ENCODE assay signal across 9 cellular contexts in genomic region chr20:57346477-57346876, GRCh38. TPM values are rescaled to one million over a fixed set of nuclear protein-coding genes. Genes with fewer than 3 reads are reported as not detected.
A peak's percentile ranks its signal among the peaks of the same experiment; 100 is the strongest.
DNase-seq lines count a peak whose midpoint lies in the region; ATAC-seq, FAIRE-seq and TF ChIP-seq lines count a peak whose summit lies in the region.
"Had no signal": no experiment of that assay in that cellular context is flagged by ENCODE, and none has a peak within 500 bp of the region (broad histone marks: within the 10 kb centered on the region; RNA-seq: fewer than 3 reads in every experiment).

No MANE protein-coding gene starts in this region.

- FAIRE-seq in pancreas (lab: Jason Lieb, UNC), result peak; percentile 96
- FAIRE-seq: colon had no signal

- DNase-seq in DMS79 treated with DMSO at 0.1 percent for 48 hours (lab: John Stamatoyannopoulos, UW) (peak; percentile 50), RPMI7951 (ENCODE audit: low read depth) (peak; percentile 74), foreskin keratinocyte (peak; percentile 75 to 89), pancreas (peak; percentile 40 to 86 (median 67)), ureter (ENCODE audit: low spot score) (peak; percentile 74)
- DNase-seq in activated T-helper 1 cell treated with anti-CD3 and anti-CD28 coated beads, Interleukin-2, amount 50 U/mL, for 16 hours (ENCODE audit: low read depth in 1 of 2, low spot score in 1 of 2), result peak; percentile 20 to 31

- H3K36me3 ChIP-seq in pancreas, result no peaks in the 10 kb centered on the region

- H3K27me3 ChIP-seq in foreskin keratinocyte (no peaks in the 10 kb centered on the region), pancreas (peaks cover 0 to 6% (median 0%) of the 10 kb centered on the region in 4 donors)

- H3K4me1 ChIP-seq in foreskin keratinocyte, result no peaks in the 10 kb centered on the region
- H3K4me1 ChIP-seq in pancreas, result no peaks in the 10 kb centered on the region

- TF ChIP-seq EP300 in Ishikawa (IDR thresholded peaks at IDR 0.05; ENCODE audit: borderline replicate concordance), result no peak

- 0 to 1% methylated on average over 4 of the region's 4 CpGs for WGBS in pancreas, 2 donors

- intact Hi-C loops in pancreas (cut with DNase I), result loop anchor here in 2 of 3 donors (5.0 kb wide), 2 partner anchors 254 to 259 kb away; no protein-coding TSS in a partner anchor

- TF ChIP-seq RAD21 in Ishikawa (IDR thresholded peaks at IDR 0.05; ENCODE audit: low read depth), result peak; percentile 89

- H3K27ac ChIP-seq in foreskin keratinocyte, result no peak overlapping the region
- no peak overlapping the region for H3K27ac ChIP-seq in pancreas

- H3K4me3 ChIP-seq in pancreas, result no peak overlapping the region

- TF ChIP-seq CTCF in foreskin keratinocyte (conservative IDR thresholded peaks at IDR 0.05), result peak; percentile 97
- peak; percentile 37 to 65 (median 50) for TF ChIP-seq CTCF in pancreas (IDR thresholded peaks at IDR 0.05)

- no peaks in the 10 kb centered on the region for H3K9me3 ChIP-seq in pancreas

- ATAC-seq in foreskin keratinocyte (peak; percentile 81), pancreas (peak; percentile 41 to 81 (median 64)), GM18858 (IDR thresholded peaks at IDR 0.05; ENCODE audit: unreplicated experiment) (no peak)

TF ChIP-seq in Ishikawa, 13 proteins besides CTCF, POLR2A, EP300 and RAD21:
- TF ChIP-seq ZBTB7A (IDR thresholded peaks at IDR 0.05; ENCODE audit: low read depth) (no peak), TEAD4 (IDR thresholded peaks at IDR 0.05) (no peak), CEBPB (IDR thresholded peaks at IDR 0.05) (no peak), MAX (IDR thresholded peaks at IDR 0.05) (no peak), EGR1 (IDR thresholded peaks at IDR 0.05) (no peak), TAF1 (IDR thresholded peaks at IDR 0.05; ENCODE audit: low read depth) (no peak), TCF12 (IDR thresholded peaks at IDR 0.05; ENCODE audit: low read depth) (no peak), FOXM1 (IDR thresholded peaks at IDR 0.05; ENCODE audit: borderline replicate concordance, low read depth) (no peak), REST (IDR thresholded peaks at IDR 0.05; ENCODE audit: low read depth) (no peak), USF1 (IDR thresholded peaks at IDR 0.05) (no peak), YY1 (IDR thresholded peaks at IDR 0.05; ENCODE audit: low read depth) (no peak)
TF ChIP-seq in Ishikawa: peak in this region for 0.

RNA-seq across cellular contexts. Expression of gene RAE1, which starts 4.6 kb away (rescaled TPM):
- total RNA-seq in RPMI7951 (2014; rRNA removed; shearing (Covaris generic)), result 76.5 and 83.9 TPM in 2 replicates
- 34.1 and 35.0 TPM in 2 replicates for total RNA-seq in foreskin keratinocyte
- polyA plus RNA-seq in foreskin keratinocyte, result 28.4 and 34.2 TPM in 2 replicates
- 10 to 100 TPM in 1 of 6 donors, 1 to 10 TPM in 5; 4.3 to 11.4 (median 6.6) TPM for total RNA-seq in pancreas
- 10 to 100 TPM in 1 of 2 donors, 1 to 10 TPM in 1; 5.7 to 13.5 TPM for polyA plus RNA-seq in pancreas
- total RNA-seq in ureter, result 26.3 TPM

RNA-seq across cellular contexts. Expression of gene SPO11, which starts 16.9 kb away (rescaled TPM):
- not detected in 2 replicates for total RNA-seq in RPMI7951 (2014; rRNA removed; shearing (Covaris generic))
- total RNA-seq in foreskin keratinocyte (not detected in 2 replicates), pancreas (not detected), ureter (not detected)
- polyA plus RNA-seq in foreskin keratinocyte (not detected in 2 replicates), pancreas (not detected)

RNA-seq across cellular contexts. Expression of gene RBM38, which starts 44.7 kb away (rescaled TPM):
- 9.9 and 10.3 TPM in 2 replicates for total RNA-seq in RPMI7951 (2014; rRNA removed; shearing (Covaris generic))
- total RNA-seq in foreskin keratinocyte, result 16.7 and 18.0 TPM in 2 replicates
- polyA plus RNA-seq in foreskin keratinocyte, result 18.0 and 21.2 TPM in 2 replicates
- total RNA-seq in pancreas, result 1 to 10 TPM; 3.9 to 10.0 (median 5.3) TPM
- polyA plus RNA-seq in pancreas, result 10 to 100 TPM in 1 of 2 donors, 1 to 10 TPM in 1; 9.7 to 13.1 TPM
- 18.2 TPM for total RNA-seq in ureter

Comparison
In these comparisons a context has a peak if more than half of its experiments do, and no peak if none do; other contexts are left out.
1. DNase-seq: peak in every context shown above with its lines; median percentile 82 in foreskin keratinocyte; 74 in RPMI7951; 74 in ureter; 67 in pancreas; 50 in DMS79 treated with DMSO at 0.1 percent for 48 hours; 26 in activated T-helper 1 cell treated with anti-CD3 and anti-CD28 coated beads, Interleukin-2, amount 50 U/mL, for 16 hours.